Comparison of ENCODE assay signal across 15 cellular contexts in genomic region chr17:77344038-77344437, GRCh38.
"Had no signal": no experiment of that assay in that cellular context is flagged by ENCODE, and none has a peak within 500 bp of the region (broad histone marks: within the 10 kb centered on the region; RNA-seq: fewer than 3 reads in every experiment).

No MANE protein-coding gene starts in this region.

- DNase-seq: activated CD4-positive, alpha-beta T cell treated with anti-CD3 and anti-CD28 coated beads, Interleukin-2, amount 50 U/mL, for 1 hour; activated naive CD4-positive, alpha-beta T cell; activated naive CD8-positive, alpha-beta T cell treated with anti-CD3 and anti-CD28 coated beads, Interleukin-2, amount 50 U/mL, for 24 hours; aorta; endodermal cell; erythroblast; gastrocnemius medialis; heart right ventricle; naive B cell; retina; stimulated activated CD4-positive, alpha-beta T cell treated with anti-CD3 and anti-CD28 coated beads, Interleukin-15, amount 100 ng/mL, for 24 hours; stimulated activated CD4-positive, alpha-beta T cell treated with anti-CD3 and anti-CD28 coated beads, Interleukin-4, amount 100 ng/mL, for 1 hour; stimulated activated naive CD4-positive, alpha-beta T cell treated with Interleukin-2 at 50 U/mL for 16 hours; T-helper 9 cell; transverse colon had no signal

- H3K9me3 ChIP-seq: gastrocnemius medialis, transverse colon had no signal

- H3K36me3 Mint-ChIP-seq: naive B cell had no signal

- H3K27ac Mint-ChIP-seq: endodermal cell had no signal

- H3K4me3 Mint-ChIP-seq: activated naive CD8-positive, alpha-beta T cell treated with anti-CD3 and anti-CD28 coated beads, Interleukin-2, amount 50 U/mL, for 24 hours; endodermal cell had no signal

- H3K36me3 ChIP-seq: gastrocnemius medialis, heart right ventricle, transverse colon had no signal

- H3K9me3 Mint-ChIP-seq: activated naive CD8-positive, alpha-beta T cell treated with anti-CD3 and anti-CD28 coated beads, Interleukin-2, amount 50 U/mL, for 24 hours; naive B cell had no signal

- H3K4me3 ChIP-seq: gastrocnemius medialis, heart right ventricle, transverse colon had no signal

- H3K27me3 ChIP-seq: gastrocnemius medialis, heart right ventricle, transverse colon had no signal

- H3K27ac ChIP-seq: gastrocnemius medialis, heart right ventricle, transverse colon had no signal

- H3K4me1 Mint-ChIP-seq: endodermal cell had no signal

- H3K27me3 Mint-ChIP-seq: activated naive CD8-positive, alpha-beta T cell treated with anti-CD3 and anti-CD28 coated beads, Interleukin-2, amount 50 U/mL, for 24 hours; naive B cell had no signal

- ATAC-seq: gastrocnemius medialis, heart right ventricle had no signal
